Comparison of ENCODE assay signal across 10 cellular contexts in the genomic region with DNA sequence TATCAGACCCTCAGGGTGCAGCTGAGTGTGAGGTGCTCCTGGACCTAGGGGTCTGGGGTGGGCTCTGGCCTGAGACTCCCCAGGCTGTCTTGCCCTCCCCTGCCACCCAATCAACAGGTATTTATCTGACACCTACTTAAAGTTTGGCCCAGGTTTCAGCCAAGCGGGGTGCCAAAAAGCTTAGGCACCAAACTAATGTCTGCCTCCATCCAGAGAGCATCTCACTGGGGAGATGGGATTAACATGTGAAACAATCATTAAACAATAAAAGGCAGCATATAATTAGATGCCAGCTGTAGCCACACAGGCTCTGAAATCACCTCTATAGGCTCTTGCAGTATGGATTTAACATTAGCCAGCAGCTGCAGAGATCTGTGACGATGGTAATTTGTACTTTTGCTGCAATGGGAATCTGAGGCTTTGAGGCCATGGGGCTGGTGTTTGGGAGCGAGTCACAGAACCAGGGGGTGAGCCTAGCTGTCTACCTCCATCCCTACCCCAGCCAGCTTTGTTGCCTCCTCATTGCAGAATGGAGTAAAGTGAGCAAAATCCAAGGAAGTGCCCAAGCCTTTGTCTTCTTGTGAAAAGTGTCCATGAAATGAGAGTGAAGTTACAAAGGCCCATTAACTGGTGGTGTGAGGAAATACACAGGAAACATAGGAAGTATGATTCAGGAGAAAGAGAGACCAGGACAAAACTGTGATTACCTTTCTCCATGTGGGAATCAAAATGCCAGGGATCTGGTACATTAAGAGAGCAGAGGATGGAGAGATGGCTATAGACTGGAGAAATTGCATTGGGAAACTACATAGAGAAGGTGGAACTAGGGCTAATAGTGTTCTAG. TPM values are rescaled to one million over a fixed set of nuclear protein-coding genes. Genes with fewer than 3 reads are reported as not detected.
DNase-seq lines count a peak whose midpoint lies in the region; ATAC-seq and TF ChIP-seq lines count a peak whose summit lies in the region.
"Had no signal": no experiment of that assay in that cellular context is flagged by ENCODE, and none has a peak within 500 bp of the region (broad histone marks: within the 10 kb centered on the region; RNA-seq: fewer than 3 reads in every experiment).

No MANE protein-coding gene starts in this region.

- H3K27ac Mint-ChIP-seq in natural killer cell treated with Interleukin-12 subunit alpha and Interleukin-12 subunit beta and Interleukin-15 and Interleukin-18, amount 100 ng/mL, for 72 hours = peak overlapping the region; percentile 99 to 100

- H3K4me3 ChIP-seq in adrenal gland = no peak overlapping the region
- no peak overlapping the region for H3K4me3 ChIP-seq in BE2C (ENCODE audit: low read depth, low read length)

- no peaks in the 10 kb centered on the region for H3K9me3 ChIP-seq in adrenal gland (replicated peaks in 1 of 3)
- no peaks in the 10 kb centered on the region for H3K9me3 ChIP-seq in BE2C

- H3K4me3 Mint-ChIP-seq in natural killer cell treated with Interleukin-12 subunit alpha and Interleukin-12 subunit beta and Interleukin-15 and Interleukin-18, amount 100 ng/mL, for 72 hours = peak overlapping the region; percentile 91

- 89 to 95% (median 94%) methylated on average over 3 of the region's 3 CpGs for WGBS in adrenal gland, 4 donors

- H3K4me1 Mint-ChIP-seq in natural killer cell treated with Interleukin-12 subunit alpha and Interleukin-12 subunit beta and Interleukin-15 and Interleukin-18, amount 100 ng/mL, for 72 hours (ENCODE audit: low read depth in 2 of 2) = peaks cover 91 to 97% of the 10 kb centered on the region in 2 donors

- ATAC-seq in natural killer cell treated with Interleukin-12 subunit alpha and Interleukin-12 subunit beta and Interleukin-15 and Interleukin-18, amount 100 ng/mL, for 72 hours = no peak
- ATAC-seq in HG02759 (IDR thresholded peaks at IDR 0.05; ENCODE audit: unreplicated experiment) = no peak

- no peaks in the 10 kb centered on the region for H3K36me3 ChIP-seq in adrenal gland (replicated peaks in 1 of 2)
- no peaks in the 10 kb centered on the region for H3K36me3 ChIP-seq in BE2C

- intact Hi-C loops in adrenal gland (cut with DNase I) = no loop called here

- TF ChIP-seq CTCF in adrenal gland (IDR thresholded peaks at IDR 0.05) (no peak), BE2C (IDR thresholded peaks at IDR 0.05; ENCODE audit: low read depth, low read length) (no peak)

- no peak for TF ChIP-seq POLR2A in adrenal gland (IDR thresholded peaks at IDR 0.05)

- H3K9me3 Mint-ChIP-seq in natural killer cell treated with Interleukin-12 subunit alpha and Interleukin-12 subunit beta and Interleukin-15 and Interleukin-18, amount 100 ng/mL, for 72 hours = no peaks in the 10 kb centered on the region

- H3K4me1 ChIP-seq in adrenal gland (replicated peaks in 1 of 2) (peaks cover 17 to 67% of the 10 kb centered on the region in 2 donors), BE2C (no peaks in the 10 kb centered on the region)

- no peaks in the 10 kb centered on the region for H3K27me3 ChIP-seq in adrenal gland
- H3K27me3 ChIP-seq in BE2C = no peaks in the 10 kb centered on the region

- H3K36me3 Mint-ChIP-seq in natural killer cell treated with Interleukin-12 subunit alpha and Interleukin-12 subunit beta and Interleukin-15 and Interleukin-18, amount 100 ng/mL, for 72 hours = peaks cover 35% of the 10 kb centered on the region

- H3K27me3 Mint-ChIP-seq in natural killer cell treated with Interleukin-12 subunit alpha and Interleukin-12 subunit beta and Interleukin-15 and Interleukin-18, amount 100 ng/mL, for 72 hours = no peaks in the 10 kb centered on the region

- H3K27ac ChIP-seq in adrenal gland = peak overlapping the region in 4 of 5 donors; percentile 28 to 91 (median 64)

- DNase-seq in COR-L47 (lab: John Stamatoyannopoulos, UW) = peak; percentile 47
- peak; percentile 82 for DNase-seq in NCI-H1105 treated with DMSO at 0.1 percent for 48 hours (lab: John Stamatoyannopoulos, UW)
- no peak for DNase-seq in adrenal gland
- DNase-seq in natural killer cell treated with Interleukin-12 subunit alpha and Interleukin-12 subunit beta and Interleukin-15 and Interleukin-18, amount 100 ng/mL, for 72 hours (ENCODE audit: low spot score) = no peak
- no peak for DNase-seq in BE2C
- no peak for DNase-seq in stimulated activated CD4-positive, alpha-beta T cell treated with anti-CD3 and anti-CD28 coated beads, Interleukin-4, amount 100 ng/mL, for 4 hours
- no peak for DNase-seq in NCI-H1694 treated with DMSO at 0.1 percent for 48 hours (lab: John Stamatoyannopoulos, UW)
- DNase-seq: Karpas-422, mesendoderm had no signal

RNA-seq across cellular contexts. Expression of a gene that starts 36.1 kb away (rescaled TPM):
- 10 to 100 TPM; 31.6 to 73.1 (median 52.2) TPM for total RNA-seq in adrenal gland
- 10 to 100 TPM; 39.5 to 95.4 (median 78.6) TPM for polyA plus RNA-seq in adrenal gland
- 10 to 100 TPM; 49.1 to 91.5 TPM for total RNA-seq in natural killer cell treated with Interleukin-12 subunit alpha and Interleukin-12 subunit beta and Interleukin-15 and Interleukin-18, amount 100 ng/mL, for 72 hours
- 24.4 TPM for polyA plus RNA-seq in BE2C (2012; ENCODE audit: insufficient read depth, insufficient read length, low read depth)

RNA-seq across cellular contexts. Expression of a gene that starts 59.2 kb away (rescaled TPM):
- total RNA-seq in adrenal gland = 1 to 10 TPM; 2.9 to 6.3 (median 5.6) TPM
- polyA plus RNA-seq in adrenal gland = 1 to 10 TPM; 2.9 to 6.6 (median 3.4) TPM
- total RNA-seq in natural killer cell treated with Interleukin-12 subunit alpha and Interleukin-12 subunit beta and Interleukin-15 and Interleukin-18, amount 100 ng/mL, for 72 hours = 1 to 10 TPM; 5.6 to 8.8 TPM
- 3.3 TPM for polyA plus RNA-seq in BE2C (2012; ENCODE audit: insufficient read depth, insufficient read length, low read depth)

Comparison
In these comparisons a context has a peak if more than half of its experiments do, and no peak if none do; other contexts are left out.
1. DNase-seq: peak in COR-L47 (single experiment) and NCI-H1105 treated with DMSO at 0.1 percent for 48 hours (single experiment); none in adrenal gland (0 of 7), natural killer cell treated with Interleukin-12 subunit alpha and Interleukin-12 subunit beta and Interleukin-15 and Interleukin-18, amount 100 ng/mL, for 72 hours (single experiment), BE2C (single experiment), stimulated activated CD4-positive, alpha-beta T cell treated with anti-CD3 and anti-CD28 coated beads, Interleukin-4, amount 100 ng/mL, for 4 hours (0 of 2) and NCI-H1694 treated with DMSO at 0.1 percent for 48 hours (single experiment).